In genomic region chr7:2116903-2117680, GRCh38 we compare ENCODE assay signal across 9 cellular contexts.
DNase-seq lines count a peak whose midpoint lies in the region; ATAC-seq and TF ChIP-seq lines count a peak whose summit lies in the region.
"Had no signal": no experiment of that assay in that cellular context is flagged by ENCODE, and none has a peak within 500 bp of the region (broad histone marks: within the 10 kb centered on the region; RNA-seq: fewer than 3 reads in every experiment).

No MANE protein-coding gene starts in this region.

- no peak overlapping the region for H2AFZ ChIP-seq in GM23338
- H2AFZ ChIP-seq in SK-N-SH (ENCODE audit: low read depth), result no peak overlapping the region

- H4K20me1 ChIP-seq in GM23338 (replicated peaks; ENCODE audit: insufficient read depth) (no peaks in the 10 kb centered on the region), SK-N-SH (ENCODE audit: insufficient read depth) (peaks cover 3% of the 10 kb centered on the region; the same call in 1 of the 2 replicates)

- POLR2A ChIA-PET in SK-N-SH (lab: Yijun Ruan, JAX), result no interaction called here
- POLR2A ChIA-PET in naive thymus-derived CD4-positive, alpha-beta T cell (lab: Charles Lee), result no interaction called here

- TF ChIP-seq CTCF in GM23338 (conservative IDR thresholded peaks at IDR 0.05; ENCODE audit: low read depth in 2 of 2) (no peak), SK-N-SH (IDR thresholded peaks at IDR 0.05) (no peak), prostate gland (IDR thresholded peaks at IDR 0.05) (no peak)

- CTCF ChIA-PET in SK-N-SH (lab: Yijun Ruan, JAX), result interaction anchor here (0.6 to 3.2 kb wide), 7 partner anchors 9 to 610 kb away, joined by 3 to 24 read pairs (median 5); partner anchors contain the start of gene MAD1L1
- CTCF ChIA-PET in naive thymus-derived CD4-positive, alpha-beta T cell (lab: Charles Lee), result no interaction called here

- H3K27ac Mint-ChIP-seq in GM23338, result no peak overlapping the region
- H3K27ac Mint-ChIP-seq in naive thymus-derived CD4-positive, alpha-beta T cell, result peak overlapping the region in 2 of 9 donors; percentile 77 to 78

- H3K4me1 Mint-ChIP-seq in GM23338, result peaks cover 5% of the 10 kb centered on the region; the same call in 2 of the 3 replicates
- H3K4me1 Mint-ChIP-seq in naive thymus-derived CD4-positive, alpha-beta T cell, result peaks cover 14 to 34% (median 27%) of the 10 kb centered on the region in 7 donors

- H3K4me1 ChIP-seq in GM23338 (ENCODE audit: insufficient read depth) (no peaks in the 10 kb centered on the region), SK-N-SH (ENCODE audit: control insufficient read depth in 1 of 2, insufficient read depth in 2 of 2, low read depth in 1 of 2, low read length in 1 of 2) (peaks cover 30 to 73% of the 10 kb centered on the region in 2 experiments; a peak in 3 of 4 replicates), prostate gland (replicated peaks) (peaks cover 5% of the 10 kb centered on the region)
- peaks cover 21 to 23% of the 10 kb centered on the region in 2 donors for H3K4me1 ChIP-seq in naive thymus-derived CD4-positive, alpha-beta T cell (ENCODE audit: control insufficient read depth in 2 of 2, insufficient read depth in 2 of 2, low read length in 2 of 2)

- H3K9me3 ChIP-seq in SK-N-SH, result no peaks in the 10 kb centered on the region
- no peaks in the 10 kb centered on the region for H3K9me3 ChIP-seq in prostate gland
- H3K9me3 ChIP-seq in naive thymus-derived CD4-positive, alpha-beta T cell (ENCODE audit: control insufficient read depth in 2 of 3, low read length in 3 of 3), result no peaks in the 10 kb centered on the region

- TF ChIP-seq POLR2A in prostate gland (IDR thresholded peaks at IDR 0.05), result no peak

- no peaks in the 10 kb centered on the region for H3F3A ChIP-seq in GM23338 (replicated peaks; ENCODE audit: low read depth)
- peaks cover 7% of the 10 kb centered on the region for H3F3A ChIP-seq in SK-N-SH (replicated peaks; ENCODE audit: insufficient read depth)

- no peak for ATAC-seq in GM23338
- ATAC-seq in GM21529 (IDR thresholded peaks at IDR 0.05; ENCODE audit: unreplicated experiment), result no peak
- ATAC-seq in naive thymus-derived CD4-positive, alpha-beta T cell, result no peak

- no peak for DNase-seq in GM23338 (ENCODE audit: low spot score)
- peak; percentile 81 for DNase-seq in SK-N-SH
- DNase-seq in head of caudate nucleus, result peak in 41 of 42 donors; percentile 33 to 87 (median 70)
- peak; percentile 53 for DNase-seq in prostate gland (ENCODE audit: low spot score)
- no peak for DNase-seq in Kasumi-1 (lab: John Stamatoyannopoulos, UW)
- DNase-seq in DMS53 (lab: John Stamatoyannopoulos, UW), result no peak
- DNase-seq in naive thymus-derived CD4-positive, alpha-beta T cell, result no peak
- DNase-seq: naive B cell had no signal

- no peak overlapping the region for H3K9ac ChIP-seq in SK-N-SH

- H3K27ac ChIP-seq in GM23338 (ENCODE audit: low read depth), result 0 out of 2 replicates have a peak overlapping the region, but pooled peaks have one; percentile 14
- peak overlapping the region; percentile 37 to 93; a peak in 3 of 4 replicates for H3K27ac ChIP-seq in SK-N-SH (ENCODE audit: low read depth in 2 of 2, low read length in 1 of 2)
- H3K27ac ChIP-seq in prostate gland, result no peak overlapping the region
- no peak overlapping the region for H3K27ac ChIP-seq in naive thymus-derived CD4-positive, alpha-beta T cell (ENCODE audit: low read depth, low read length)

- intact Hi-C loops in head of caudate nucleus (cut with DNase I) (no loop called here), prostate gland (cut with DNase I) (no loop called here)
- intact Hi-C loops in naive thymus-derived CD4-positive, alpha-beta T cell (cut with micrococcal nuclease), result no loop called here

- H3K4me3 Mint-ChIP-seq in GM23338, result no peak overlapping the region
- H3K4me3 Mint-ChIP-seq in naive thymus-derived CD4-positive, alpha-beta T cell, result no peak overlapping the region
- H3K4me3 Mint-ChIP-seq: naive B cell had no signal

- no peak overlapping the region for H3K4me2 ChIP-seq in GM23338
- peak overlapping the region; percentile 54; the same call in 1 of the 2 replicates for H3K4me2 ChIP-seq in SK-N-SH

- H3K36me3 Mint-ChIP-seq in GM23338 (ENCODE audit: low read depth), result peaks cover 10% of the 10 kb centered on the region
- H3K36me3 Mint-ChIP-seq in naive thymus-derived CD4-positive, alpha-beta T cell, result peaks cover 0 to 7% (median 0%) of the 10 kb centered on the region in 5 donors
- H3K36me3 Mint-ChIP-seq: naive B cell had no signal

- no peaks in the 10 kb centered on the region for H3K9me3 Mint-ChIP-seq in GM23338
- H3K9me3 Mint-ChIP-seq in naive thymus-derived CD4-positive, alpha-beta T cell, result no peaks in the 10 kb centered on the region

- 61% methylated on average over 13 of the region's 14 CpGs for WGBS in SK-N-SH (ENCODE audit: low lambda C conversion rate)
- 32% methylated on average over 11 of the region's 14 CpGs for WGBS in prostate gland

- H3K9me2 ChIP-seq in GM23338 (ENCODE audit: insufficient read depth) (no peaks in the 10 kb centered on the region), SK-N-SH (no peaks in the 10 kb centered on the region)

- peak; percentile 49 for TF ChIP-seq RAD21 in SK-N-SH (IDR thresholded peaks at IDR 0.05; ENCODE audit: low read length)

- H3K4me3 ChIP-seq in GM23338, result no peak overlapping the region
- H3K4me3 ChIP-seq in SK-N-SH (ENCODE audit: low read depth in 2 of 2, low read length in 1 of 2), result no peak overlapping the region
- no peak overlapping the region for H3K4me3 ChIP-seq in prostate gland
- H3K4me3 ChIP-seq in naive thymus-derived CD4-positive, alpha-beta T cell (ENCODE audit: low read length), result no peak overlapping the region

- peaks cover 19% of the 10 kb centered on the region for H3K27me3 Mint-ChIP-seq in GM23338 (ENCODE audit: insufficient read depth, low read depth, poor library complexity)
- no peaks in the 10 kb centered on the region for H3K27me3 Mint-ChIP-seq in naive thymus-derived CD4-positive, alpha-beta T cell
- H3K27me3 Mint-ChIP-seq: naive B cell had no signal

- H3K79me2 ChIP-seq in GM23338 (replicated peaks; ENCODE audit: insufficient read depth) (peaks cover 7% of the 10 kb centered on the region; the same call in 1 of the 2 replicates), SK-N-SH (ENCODE audit: insufficient read depth) (no peaks in the 10 kb centered on the region)

- no peak for TF ChIP-seq EP300 in SK-N-SH (IDR thresholded peaks at IDR 0.05; ENCODE audit: borderline replicate concordance in 1 of 2, low read depth in 1 of 2, low read length in 1 of 2)

- H3K36me3 ChIP-seq in GM23338 (ENCODE audit: insufficient read depth), result no peaks in the 10 kb centered on the region
- no peaks in the 10 kb centered on the region for H3K36me3 ChIP-seq in SK-N-SH (replicated peaks in 1 of 2; ENCODE audit: control insufficient read depth in 1 of 2, insufficient read depth in 2 of 2, low read length in 1 of 2)
- H3K36me3 ChIP-seq in prostate gland, result no peaks in the 10 kb centered on the region
- peaks cover 0 to 10% (median 0%) of the 10 kb centered on the region in 3 experiments for H3K36me3 ChIP-seq in naive thymus-derived CD4-positive, alpha-beta T cell (ENCODE audit: control insufficient read depth in 2 of 3, insufficient read depth in 3 of 3, low read length in 3 of 3)

- H3K27me3 ChIP-seq in GM23338 (ENCODE audit: insufficient read depth) (no peaks in the 10 kb centered on the region), SK-N-SH (ENCODE audit: insufficient read depth) (no peaks in the 10 kb centered on the region), prostate gland (replicated peaks; ENCODE audit: insufficient read depth) (no peaks in the 10 kb centered on the region)
- no peaks in the 10 kb centered on the region for H3K27me3 ChIP-seq in naive thymus-derived CD4-positive, alpha-beta T cell (ENCODE audit: control insufficient read depth in 2 of 2, insufficient read depth in 2 of 2, low read length in 2 of 2)

TF ChIP-seq in GM23338, 12 proteins besides CTCF, POLR2A, EP300 and RAD21:
- no peak for TF ChIP-seq STAT1 (IDR thresholded peaks at IDR 0.05; ENCODE audit: unreplicated experiment)
- TF ChIP-seq EZH2phosphoT487 (IDR thresholded peaks at IDR 0.05; ENCODE audit: unreplicated experiment), result no peak
- TF ChIP-seq NANOG (IDR thresholded peaks at IDR 0.05; ENCODE audit: borderline replicate concordance), result no peak
- TF ChIP-seq ETS1 (IDR thresholded peaks at IDR 0.05), result no peak

TF ChIP-seq in SK-N-SH, 30 proteins besides CTCF, POLR2A, EP300 and RAD21:
- peak; percentile 38 for TF ChIP-seq NFIC (IDR thresholded peaks at IDR 0.05; ENCODE audit: borderline replicate concordance)
- TF ChIP-seq MXI1 (IDR thresholded peaks at IDR 0.05; ENCODE audit: low read depth, low read length), result peak; percentile 51; the same call in 1 of the 2 replicates
- peak; percentile 25; the same call in 1 of the 2 replicates for TF ChIP-seq SMC3 (IDR thresholded peaks at IDR 0.05; ENCODE audit: low read depth, low read length)
- 0 out of 2 replicates have a peak, but pooled peaks have one; percentile 7 for TF ChIP-seq RCOR1 (IDR thresholded peaks at IDR 0.05; ENCODE audit: low read length)
- no peak for TF ChIP-seq REST (IDR thresholded peaks at IDR 0.05; ENCODE audit: low read depth, low read length)

Comparison
In these comparisons a context has a peak if more than half of its experiments do, and no peak if none do; other contexts are left out.
1. DNase-seq: peak in SK-N-SH (single experiment), head of caudate nucleus (41 of 42) and prostate gland (single experiment); none in GM23338 (single experiment), Kasumi-1 (0 of 2), DMS53 (single experiment) and naive thymus-derived CD4-positive, alpha-beta T cell (0 of 9).
2. H3K27ac ChIP-seq: peak in GM23338 (single experiment) and SK-N-SH (2 of 2); none in prostate gland (0 of 2) and naive thymus-derived CD4-positive, alpha-beta T cell (single experiment).